8 cellular contexts compared by ENCODE assay signal in the genomic region with DNA sequence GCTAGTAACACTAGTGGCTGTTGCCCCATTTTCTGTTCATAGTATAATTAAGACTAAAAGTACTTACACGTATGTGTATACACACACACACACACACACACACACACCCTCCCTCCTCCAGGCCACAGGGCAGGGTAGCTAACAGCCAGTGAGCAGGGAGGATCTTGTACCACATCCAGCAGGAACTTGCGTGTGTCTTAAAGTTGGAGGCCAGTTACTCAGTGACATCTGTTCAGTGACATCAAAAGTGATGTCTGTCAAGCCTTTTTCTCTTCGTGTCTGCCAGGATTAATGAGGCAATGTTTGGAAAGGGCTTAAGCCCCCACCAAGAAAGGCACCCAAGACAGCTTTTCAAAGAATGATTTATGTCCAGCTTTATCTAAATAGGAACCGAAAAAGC.
DNase-seq lines count a peak whose midpoint lies in the region; ATAC-seq lines count a peak whose summit lies in the region.

No MANE protein-coding gene starts in this region.

- H3K4me1 Mint-ChIP-seq in T-helper 17 cell: peaks cover 10% of the 10 kb centered on the region
- H3K4me1 Mint-ChIP-seq in stimulated activated naive B cell treated with anti-CD40 and anti-IgM and Interleukin-4, amounts not matched to agents 10 μg/mL and 1 μg/mL and 100 μg/mL, for 72 hours: peaks cover 25 to 49% of the 10 kb centered on the region in 2 donors

- no peaks in the 10 kb centered on the region for H3K9me3 Mint-ChIP-seq in stimulated activated naive B cell treated with anti-CD40 and anti-IgM and Interleukin-4, amounts not matched to agents 10 μg/mL and 1 μg/mL and 100 μg/mL, for 72 hours

- no peaks in the 10 kb centered on the region for H3K9me3 ChIP-seq in T-helper 17 cell (ENCODE audit: control insufficient read depth, low read length, poor library complexity, severe bottlenecking)

- no peak overlapping the region for H3K27ac Mint-ChIP-seq in T-helper 17 cell
- peak overlapping the region; percentile 47 for H3K27ac Mint-ChIP-seq in stimulated activated naive B cell treated with anti-CD40 and anti-IgM and Interleukin-4, amounts not matched to agents 10 μg/mL and 1 μg/mL and 100 μg/mL, for 72 hours

- peak overlapping the region; percentile 7 for H3K4me3 Mint-ChIP-seq in T-helper 17 cell
- H3K4me3 Mint-ChIP-seq in stimulated activated naive B cell treated with anti-CD40 and anti-IgM and Interleukin-4, amounts not matched to agents 10 μg/mL and 1 μg/mL and 100 μg/mL, for 72 hours: peak overlapping the region; percentile 87 to 92

- ATAC-seq in T-helper 17 cell (no peak), left ventricle myocardium superior (peak; percentile 23), HG03460 (IDR thresholded peaks at IDR 0.05; ENCODE audit: unreplicated experiment) (no peak), HG02571 (IDR thresholded peaks at IDR 0.05; ENCODE audit: unreplicated experiment) (no peak)
- ATAC-seq in stimulated activated naive B cell treated with anti-CD40 and anti-IgM and Interleukin-4, amounts not matched to agents 10 μg/mL and 1 μg/mL and 100 μg/mL, for 72 hours (replicated peaks): no peak

- peaks cover 40% of the 10 kb centered on the region for H3K27me3 Mint-ChIP-seq in T-helper 17 cell
- peaks cover 20 to 26% of the 10 kb centered on the region in 2 donors for H3K27me3 Mint-ChIP-seq in stimulated activated naive B cell treated with anti-CD40 and anti-IgM and Interleukin-4, amounts not matched to agents 10 μg/mL and 1 μg/mL and 100 μg/mL, for 72 hours

- intact Hi-C loops in left ventricle myocardium superior (cut with micrococcal nuclease): loop anchor here (5.0 kb wide), 1 partner anchor 147 kb away; no protein-coding TSS in a partner anchor

- DNase-seq in Kasumi-1 (lab: John Stamatoyannopoulos, UW) (peak; percentile 64 to 78), T-helper 17 cell (no peak), left ventricle myocardium superior (peak; percentile 59), SKM-1 treated with dmso at 0.1 percent for 144 hours (lab: John Stamatoyannopoulos, UW; ENCODE audit: unreplicated experiment) (no peak)
- no peak for DNase-seq in stimulated activated naive B cell treated with anti-CD40 and anti-IgM and Interleukin-4, amounts not matched to agents 10 μg/mL and 1 μg/mL and 100 μg/mL, for 72 hours
- no peak for DNase-seq in stimulated activated CD4-positive, alpha-beta T cell treated with anti-CD3 and anti-CD28 coated beads, Interleukin-4, amount 100 ng/mL, for 24 hours

- peaks cover 8% of the 10 kb centered on the region for H3K36me3 Mint-ChIP-seq in T-helper 17 cell (ENCODE audit: low read depth)
- no peaks in the 10 kb centered on the region for H3K36me3 Mint-ChIP-seq in stimulated activated naive B cell treated with anti-CD40 and anti-IgM and Interleukin-4, amounts not matched to agents 10 μg/mL and 1 μg/mL and 100 μg/mL, for 72 hours

Comparison
In these comparisons a context has a peak if more than half of its experiments do, and no peak if none do; other contexts are left out.
1. DNase-seq: peak in Kasumi-1 (2 of 2) and left ventricle myocardium superior (single experiment); none in T-helper 17 cell (0 of 3), stimulated activated naive B cell treated with anti-CD40 and anti-IgM and Interleukin-4, amounts not matched to agents 10 μg/mL and 1 μg/mL and 100 μg/mL, for 72 hours (single experiment), stimulated activated CD4-positive, alpha-beta T cell treated with anti-CD3 and anti-CD28 coated beads, Interleukin-4, amount 100 ng/mL, for 24 hours (single experiment) and SKM-1 treated with dmso at 0.1 percent for 144 hours (single experiment).